28 cellular contexts compared by ENCODE assay signal in the genomic region with DNA sequence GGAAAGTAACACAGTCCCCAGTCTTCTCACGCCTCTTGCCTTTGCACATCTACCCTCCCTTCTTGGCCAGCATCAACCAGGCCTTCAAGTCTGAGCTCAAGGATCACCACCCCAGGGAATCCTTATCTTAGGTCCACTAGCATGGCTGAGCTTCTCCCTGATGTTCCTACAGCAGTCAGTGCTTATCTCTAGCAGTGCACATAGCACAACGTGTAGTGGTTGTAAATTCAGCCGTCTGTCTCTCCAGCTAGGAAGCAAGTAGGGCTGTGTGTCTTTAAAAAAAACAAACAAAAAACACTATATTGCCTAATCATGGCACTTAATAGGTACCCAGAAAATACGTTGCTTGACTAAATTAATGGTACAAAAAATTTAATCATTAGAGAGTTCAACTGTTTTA. TPM values are rescaled to one million over a fixed set of nuclear protein-coding genes. Genes with fewer than 3 reads are reported as not detected.
"Had no signal": no experiment of that assay in that cellular context is flagged by ENCODE, and none has a peak within 500 bp of the region (broad histone marks: within the 10 kb centered on the region; RNA-seq: fewer than 3 reads in every experiment).

No MANE protein-coding gene starts in this region.

- H3K27me3 ChIP-seq: body of pancreas, dorsolateral prefrontal cortex, left lung, suprapubic skin, vagina had no signal

- H3K36me3 ChIP-seq: left lung, suprapubic skin, vagina had no signal

- H3K4me3 Mint-ChIP-seq: activated CD4-positive, alpha-beta memory T cell treated with anti-CD3 and anti-CD28 coated beads, Interleukin-2, amount 10 ng/mL, durations not matched to agents 7 days and 5 days; activated CD8-positive, alpha-beta memory T cell treated with anti-CD3 and anti-CD28 coated beads, Interleukin-2, amount 10 ng/mL, durations not matched to agents 7 days and 5 days; activated naive CD8-positive, alpha-beta T cell treated with anti-CD3 and anti-CD28 coated beads, Interleukin-2, amount 10 ng/mL, durations not matched to agents 7 days and 5 days; endodermal cell; stimulated activated naive CD8-positive, alpha-beta T cell treated with anti-CD3 and anti-CD28 coated beads, Interleukin-15, amount 100 ng/mL, for 72 hours; T-helper 17 cell had no signal

- H3K27ac Mint-ChIP-seq: activated CD4-positive, alpha-beta memory T cell treated with anti-CD3 and anti-CD28 coated beads, Interleukin-2, amount 10 ng/mL, durations not matched to agents 7 days and 5 days; activated CD8-positive, alpha-beta memory T cell treated with anti-CD3 and anti-CD28 coated beads, Interleukin-2, amount 10 ng/mL, durations not matched to agents 7 days and 5 days; activated naive CD8-positive, alpha-beta T cell treated with anti-CD3 and anti-CD28 coated beads, Interleukin-2, amount 10 ng/mL, durations not matched to agents 7 days and 5 days; activated T-helper 2 cell treated with anti-CD3 and anti-CD28 coated beads, Interferon-gamma antibody, Interleukin-2, Interleukin-4, amounts not matched to agents 10 μg/mL and 5 μg/mL and 100 μg/mL, durations not matched to agents 14 hours and 24 hours and 36 hours; endodermal cell; stimulated activated naive CD8-positive, alpha-beta T cell treated with anti-CD3 and anti-CD28 coated beads, Interleukin-15, amount 100 ng/mL, for 72 hours; T-helper 17 cell had no signal

- ATAC-seq: activated CD8-positive, alpha-beta memory T cell treated with anti-CD3 and anti-CD28 coated beads, Interleukin-2, amount 10 ng/mL, durations not matched to agents 7 days and 5 days; body of pancreas; left lung; stimulated activated naive CD8-positive, alpha-beta T cell treated with anti-CD3 and anti-CD28 coated beads, Interleukin-15, amount 100 ng/mL, for 72 hours; T-helper 17 cell had no signal

- H3K27me3 Mint-ChIP-seq: stimulated activated naive CD8-positive, alpha-beta T cell treated with anti-CD3 and anti-CD28 coated beads, Interleukin-15, amount 100 ng/mL, for 72 hours had no signal

- H3K36me3 Mint-ChIP-seq: activated CD8-positive, alpha-beta memory T cell treated with anti-CD3 and anti-CD28 coated beads, Interleukin-2, amount 10 ng/mL, durations not matched to agents 7 days and 5 days; activated naive CD8-positive, alpha-beta T cell treated with anti-CD3 and anti-CD28 coated beads, Interleukin-2, amount 10 ng/mL, durations not matched to agents 7 days and 5 days had no signal

- H3K9me3 ChIP-seq: body of pancreas, left lung, suprapubic skin, vagina had no signal

- H3K4me1 Mint-ChIP-seq: activated CD4-positive, alpha-beta memory T cell treated with anti-CD3 and anti-CD28 coated beads, Interleukin-2, amount 10 ng/mL, durations not matched to agents 7 days and 5 days; activated CD8-positive, alpha-beta memory T cell treated with anti-CD3 and anti-CD28 coated beads, Interleukin-2, amount 10 ng/mL, durations not matched to agents 7 days and 5 days; activated naive CD8-positive, alpha-beta T cell treated with anti-CD3 and anti-CD28 coated beads, Interleukin-2, amount 10 ng/mL, durations not matched to agents 7 days and 5 days; stimulated activated naive CD8-positive, alpha-beta T cell treated with anti-CD3 and anti-CD28 coated beads, Interleukin-15, amount 100 ng/mL, for 72 hours had no signal

- H3K4me3 ChIP-seq: body of pancreas, dorsolateral prefrontal cortex, left lung, skin epidermis, suprapubic skin, vagina had no signal

- H3K27ac ChIP-seq: body of pancreas, epithelial cell of prostate, left lung, skin epidermis, suprapubic skin, vagina had no signal

- H3K9me3 Mint-ChIP-seq: activated CD4-positive, alpha-beta memory T cell treated with anti-CD3 and anti-CD28 coated beads, Interleukin-2, amount 10 ng/mL, durations not matched to agents 7 days and 5 days; activated naive CD8-positive, alpha-beta T cell treated with anti-CD3 and anti-CD28 coated beads, Interleukin-2, amount 10 ng/mL, durations not matched to agents 7 days and 5 days; activated T-helper 2 cell treated with anti-CD3 and anti-CD28 coated beads, Interferon-gamma antibody, Interleukin-2, Interleukin-4, amounts not matched to agents 10 μg/mL and 5 μg/mL and 100 μg/mL, durations not matched to agents 14 hours and 24 hours and 36 hours; endodermal cell; stimulated activated naive CD8-positive, alpha-beta T cell treated with anti-CD3 and anti-CD28 coated beads, Interleukin-15, amount 100 ng/mL, for 72 hours had no signal

- H3K4me1 ChIP-seq: body of pancreas, left lung, suprapubic skin, vagina had no signal

- DNase-seq: activated CD4-positive, alpha-beta memory T cell treated with anti-CD3 and anti-CD28 coated beads, Interleukin-2, amount 10 ng/mL, durations not matched to agents 7 days and 5 days; activated CD4-positive, alpha-beta T cell treated with anti-CD3 and anti-CD28 coated beads for 48 hours; activated CD4-positive, CD25-positive, alpha-beta regulatory T cell; activated CD8-positive, alpha-beta memory T cell treated with anti-CD3 and anti-CD28 coated beads, Interleukin-2, amount 10 ng/mL, durations not matched to agents 7 days and 5 days; activated naive CD4-positive, alpha-beta T cell treated with Interleukin-2 at 50 U/mL for 16 hours; activated naive CD8-positive, alpha-beta T cell treated with anti-CD3 and anti-CD28 coated beads, Interleukin-2, amount 10 ng/mL, durations not matched to agents 7 days and 5 days; activated T-cell treated with anti-CD3 and anti-CD28 coated beads, Interleukin-2, amount 50 U/mL, for 1 hour; body of pancreas; dorsolateral prefrontal cortex; endodermal cell; foreskin melanocyte; glutamatergic neuron; kidney; left lung; mammary epithelial cell; occipital lobe; stimulated activated CD4-positive, alpha-beta T cell treated with anti-CD3 and anti-CD28 coated beads, Interleukin-4, amount 100 ng/mL, for 1 hour; stimulated activated naive CD8-positive, alpha-beta T cell treated with anti-CD3 and anti-CD28 coated beads, Interleukin-15, amount 100 ng/mL, for 72 hours; T-helper 17 cell; trophoblast cell had no signal

RNA-seq across cellular contexts. Expression of a gene that starts 29.2 kb away (rescaled TPM):
- total RNA-seq: activated CD4-positive, alpha-beta memory T cell treated with anti-CD3 and anti-CD28 coated beads, Interleukin-2, amount 10 ng/mL, durations not matched to agents 7 days and 5 days; activated CD8-positive, alpha-beta memory T cell treated with anti-CD3 and anti-CD28 coated beads, Interleukin-2, amount 10 ng/mL, durations not matched to agents 7 days and 5 days; cardiac septum; fibroblast of lung; myocyte; T-helper 17 cell had no signal
- polyA plus RNA-seq: mammary epithelial cell had no signal
